ENCODE assay signal across 8 cellular contexts in genomic region chr2:180006236-180006635, GRCh38. TPM values are rescaled to one million over a fixed set of nuclear protein-coding genes. Genes with fewer than 3 reads are reported as not detected.
DNase-seq lines count a peak whose midpoint lies in the region; ATAC-seq and TF ChIP-seq lines count a peak whose summit lies in the region.

No MANE protein-coding gene starts in this region.

- CTCF ChIA-PET in CD8-positive, alpha-beta memory T cell (lab: Charles Lee), result no interaction called here

- H3F3A ChIP-seq in neural progenitor cell (ENCODE audit: low read depth), result no peaks in the 10 kb centered on the region

- H2AFZ ChIP-seq in neural progenitor cell (replicated peaks), result no peak overlapping the region

- peak overlapping the region; percentile 92 for H3K4me2 ChIP-seq in neural progenitor cell

- peak overlapping the region; percentile 94 for H3K9ac ChIP-seq in neural progenitor cell

- DNase-seq in CD8-positive, alpha-beta memory T cell, result no peak
- DNase-seq in NOMO-1 treated with dmso at 0.1 percent for 144 hours (lab: John Stamatoyannopoulos, UW; ENCODE audit: unreplicated experiment) (peak; percentile 17), neural progenitor cell (ENCODE audit: low spot score) (no peak), 8988T (no peak), NCI-H1105 (lab: John Stamatoyannopoulos, UW) (no peak), AG20443 (ENCODE audit: low spot score) (no peak)
- no peak for DNase-seq in effector memory CD4-positive, alpha-beta T cell

- H3K4me1 Mint-ChIP-seq in CD8-positive, alpha-beta memory T cell, result peaks cover 40 to 61% (median 59%) of the 10 kb centered on the region in 3 donors
- H3K4me1 Mint-ChIP-seq in neural progenitor cell, result peaks cover 8% of the 10 kb centered on the region

- peak overlapping the region; percentile 99 to 100 (median 100) for H3K27ac Mint-ChIP-seq in CD8-positive, alpha-beta memory T cell
- H3K27ac Mint-ChIP-seq in neural progenitor cell, result peak overlapping the region; percentile 100

- H3K79me2 ChIP-seq in neural progenitor cell (ENCODE audit: low read depth), result peaks cover 57% of the 10 kb centered on the region

- H3K9me3 ChIP-seq in CD8-positive, alpha-beta memory T cell (ENCODE audit: low read length), result no peaks in the 10 kb centered on the region
- no peaks in the 10 kb centered on the region for H3K9me3 ChIP-seq in effector memory CD4-positive, alpha-beta T cell (ENCODE audit: control insufficient read depth, low read length)
- no peaks in the 10 kb centered on the region for H3K9me3 ChIP-seq in neural progenitor cell (ENCODE audit: low read depth)

- ATAC-seq in HG03342 (IDR thresholded peaks at IDR 0.05; ENCODE audit: unreplicated experiment), result no peak

- H3K4me3 ChIP-seq in CD8-positive, alpha-beta memory T cell (ENCODE audit: low read length), result peak overlapping the region; percentile 85
- H3K4me3 ChIP-seq in effector memory CD4-positive, alpha-beta T cell (ENCODE audit: insufficient read depth, low read depth, low read length, poor library complexity, severe bottlenecking), result peak overlapping the region; percentile 93
- peak overlapping the region; percentile 73 for H3K4me3 ChIP-seq in neural progenitor cell

- TF ChIP-seq CTCF in neural progenitor cell (IDR thresholded peaks at IDR 0.05), result no peak

- H3K27me3 ChIP-seq in CD8-positive, alpha-beta memory T cell (ENCODE audit: insufficient read depth, low read length, poor library complexity, severe bottlenecking), result no peaks in the 10 kb centered on the region
- H3K27me3 ChIP-seq in effector memory CD4-positive, alpha-beta T cell (replicated peaks; ENCODE audit: control insufficient read depth, insufficient read depth, low read length, poor library complexity, severe bottlenecking), result no peaks in the 10 kb centered on the region
- no peaks in the 10 kb centered on the region for H3K27me3 ChIP-seq in neural progenitor cell

- peak overlapping the region; percentile 97 for H3K27ac ChIP-seq in CD8-positive, alpha-beta memory T cell (ENCODE audit: low read depth, low read length)
- H3K27ac ChIP-seq in effector memory CD4-positive, alpha-beta T cell (ENCODE audit: insufficient read depth, low read length, poor library complexity, severe bottlenecking), result peak overlapping the region; percentile 98
- peak overlapping the region; percentile 82 for H3K27ac ChIP-seq in neural progenitor cell

- H3K27me3 Mint-ChIP-seq in CD8-positive, alpha-beta memory T cell, result no peaks in the 10 kb centered on the region
- H3K27me3 Mint-ChIP-seq in neural progenitor cell (ENCODE audit: insufficient read depth, low read depth), result no peaks in the 10 kb centered on the region

- H3K4me1 ChIP-seq in CD8-positive, alpha-beta memory T cell (ENCODE audit: insufficient read depth, low read length), result peaks cover 27% of the 10 kb centered on the region
- peaks cover 9% of the 10 kb centered on the region for H3K4me1 ChIP-seq in effector memory CD4-positive, alpha-beta T cell (ENCODE audit: control insufficient read depth, insufficient read depth, low read length, poor library complexity, severe bottlenecking)
- H3K4me1 ChIP-seq in neural progenitor cell, result peaks cover 16% of the 10 kb centered on the region

- H3K4me3 Mint-ChIP-seq in CD8-positive, alpha-beta memory T cell, result peak overlapping the region; percentile 95 to 97 (median 97)
- H3K4me3 Mint-ChIP-seq in neural progenitor cell, result peak overlapping the region; percentile 95

- POLR2A ChIA-PET in CD8-positive, alpha-beta memory T cell (lab: Charles Lee), result no interaction called here

- H3K36me3 Mint-ChIP-seq in CD8-positive, alpha-beta memory T cell, result peaks cover 0 to 19% (median 9%) of the 10 kb centered on the region in 3 donors
- H3K36me3 Mint-ChIP-seq in neural progenitor cell, result peaks cover 6% of the 10 kb centered on the region

- no peaks in the 10 kb centered on the region for H3K9me3 Mint-ChIP-seq in CD8-positive, alpha-beta memory T cell
- H3K9me3 Mint-ChIP-seq in neural progenitor cell, result no peaks in the 10 kb centered on the region

- H4K20me1 ChIP-seq in neural progenitor cell (ENCODE audit: low read depth), result no peaks in the 10 kb centered on the region

- H3K36me3 ChIP-seq in CD8-positive, alpha-beta memory T cell (ENCODE audit: insufficient read depth, low read length), result no peaks in the 10 kb centered on the region
- H3K36me3 ChIP-seq in effector memory CD4-positive, alpha-beta T cell (ENCODE audit: control insufficient read depth, insufficient read depth, low read length), result no peaks in the 10 kb centered on the region
- H3K36me3 ChIP-seq in neural progenitor cell, result no peaks in the 10 kb centered on the region

RNA-seq across cellular contexts. Expression of gene CWC22, which starts 0.9 kb away (rescaled TPM):
- total RNA-seq in CD8-positive, alpha-beta memory T cell, result 10 to 100 TPM; 30.9 to 32.7 TPM
- polyA plus RNA-seq in CD8-positive, alpha-beta memory T cell, result 31.0 TPM
- total RNA-seq in neural progenitor cell (ENCODE audit: low replicate concordance), result 43.6 and 60.2 TPM in 2 replicates
